Comparison of ENCODE assay signal across 9 cellular contexts in the genomic region with DNA sequence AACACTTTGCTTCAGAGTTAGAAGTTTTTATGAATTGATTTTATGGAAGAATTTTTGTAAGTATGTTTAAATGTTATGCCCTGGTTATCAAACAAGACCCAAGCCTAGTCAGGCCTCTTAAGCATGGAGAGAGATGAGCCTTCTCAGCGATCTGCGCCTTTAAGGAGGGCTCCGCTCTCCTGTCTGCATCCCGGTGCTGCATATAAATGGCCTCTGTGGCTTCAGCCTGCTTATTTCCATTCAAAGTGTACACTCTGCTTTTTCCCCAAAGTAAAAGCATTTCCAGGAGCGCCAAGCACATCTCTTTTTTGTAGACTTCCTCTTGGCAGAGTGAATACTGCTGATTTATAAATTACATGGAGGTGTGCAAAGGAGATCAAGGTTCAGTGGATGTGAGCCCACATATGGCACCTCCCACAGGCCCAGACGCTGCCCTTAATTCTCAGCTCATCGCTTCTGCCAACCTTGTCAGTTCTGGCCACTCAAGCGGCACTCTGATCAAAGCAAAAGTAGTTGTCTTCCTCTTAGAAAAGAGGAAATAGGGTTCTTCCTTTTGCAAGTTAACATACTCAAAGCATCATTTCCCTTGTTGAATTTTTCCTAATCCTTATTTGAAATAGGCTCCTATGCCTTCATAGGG.
DNase-seq lines count a peak whose midpoint lies in the region; ATAC-seq and TF ChIP-seq lines count a peak whose summit lies in the region.
"Had no signal": no experiment of that assay in that cellular context is flagged by ENCODE, and none has a peak within 500 bp of the region (broad histone marks: within the 10 kb centered on the region; RNA-seq: fewer than 3 reads in every experiment).

No MANE protein-coding gene starts in this region.

- H3K27me3 ChIP-seq in gastroesophageal sphincter (peaks cover 23% of the 10 kb centered on the region), GM23248 (replicated peaks; ENCODE audit: insufficient read depth) (no peaks in the 10 kb centered on the region; the same call in 1 of the 2 replicates), endodermal cell (ENCODE audit: control insufficient read depth, insufficient read depth, low read length, poor library complexity, severe bottlenecking) (no peaks in the 10 kb centered on the region)

- H3K27ac ChIP-seq in gastroesophageal sphincter, result no peak overlapping the region
- no peak overlapping the region for H3K27ac ChIP-seq in GM23248
- H3K27ac ChIP-seq in endodermal cell (ENCODE audit: low read depth, low read length), result no peak overlapping the region

- peak overlapping the region; percentile 40 for H3K27ac Mint-ChIP-seq in activated T-helper 2 cell treated with anti-CD3 and anti-CD28 coated beads, Interferon-gamma antibody, Interleukin-2, Interleukin-4, amounts not matched to agents 10 μg/mL and 5 μg/mL and 100 μg/mL, durations not matched to agents 14 hours and 24 hours and 36 hours
- no peak overlapping the region for H3K27ac Mint-ChIP-seq in endodermal cell

- no peaks in the 10 kb centered on the region for H3K27me3 Mint-ChIP-seq in activated T-helper 2 cell treated with anti-CD3 and anti-CD28 coated beads, Interferon-gamma antibody, Interleukin-2, Interleukin-4, amounts not matched to agents 10 μg/mL and 5 μg/mL and 100 μg/mL, durations not matched to agents 14 hours and 24 hours and 36 hours (ENCODE audit: low read depth)
- peaks cover 13% of the 10 kb centered on the region for H3K27me3 Mint-ChIP-seq in endodermal cell (ENCODE audit: insufficient read depth)

- peaks cover 67% of the 10 kb centered on the region for H3K4me1 Mint-ChIP-seq in activated T-helper 2 cell treated with anti-CD3 and anti-CD28 coated beads, Interferon-gamma antibody, Interleukin-2, Interleukin-4, amounts not matched to agents 10 μg/mL and 5 μg/mL and 100 μg/mL, durations not matched to agents 14 hours and 24 hours and 36 hours (ENCODE audit: low read depth)
- H3K4me1 Mint-ChIP-seq in endodermal cell, result peaks cover 22% of the 10 kb centered on the region

- peak; percentile 63 for DNase-seq in Ammon's horn (ENCODE audit: low spot score)
- DNase-seq in activated T-helper 2 cell treated with anti-CD3 and anti-CD28 coated beads, Interferon-gamma antibody, Interleukin-2, Interleukin-4, amounts not matched to agents 10 μg/mL and 5 μg/mL and 100 μg/mL, durations not matched to agents 14 hours and 24 hours and 36 hours (ENCODE audit: low spot score), result no peak
- DNase-seq in GM23248, result no peak
- no peak for DNase-seq in endodermal cell
- DNase-seq in KG1 (lab: John Stamatoyannopoulos, UW), result no peak

- no peak overlapping the region for H3K4me3 Mint-ChIP-seq in activated T-helper 2 cell treated with anti-CD3 and anti-CD28 coated beads, Interferon-gamma antibody, Interleukin-2, Interleukin-4, amounts not matched to agents 10 μg/mL and 5 μg/mL and 100 μg/mL, durations not matched to agents 14 hours and 24 hours and 36 hours (ENCODE audit: low read depth)
- H3K4me3 Mint-ChIP-seq in endodermal cell, result no peak overlapping the region

- no peak for TF ChIP-seq EP300 in gastroesophageal sphincter (IDR thresholded peaks at IDR 0.05)

- no peak for TF ChIP-seq CTCF in gastroesophageal sphincter (IDR thresholded peaks at IDR 0.05)
- no peak for TF ChIP-seq CTCF in endodermal cell (conservative IDR thresholded peaks at IDR 0.05)

- no peak for TF ChIP-seq POLR2A in gastroesophageal sphincter (IDR thresholded peaks at IDR 0.05)

- no peaks in the 10 kb centered on the region for H3K36me3 Mint-ChIP-seq in activated T-helper 2 cell treated with anti-CD3 and anti-CD28 coated beads, Interferon-gamma antibody, Interleukin-2, Interleukin-4, amounts not matched to agents 10 μg/mL and 5 μg/mL and 100 μg/mL, durations not matched to agents 14 hours and 24 hours and 36 hours (ENCODE audit: low read depth)
- no peaks in the 10 kb centered on the region for H3K36me3 Mint-ChIP-seq in endodermal cell (ENCODE audit: low read depth)

- WGBS in gastroesophageal sphincter (ENCODE audit: low coverage in 1 of 2), 2 donors, result 57 to 72% methylated on average over 5 to 7 of the region's 8 CpGs
- 36 to 37% methylated on average over 8 of the region's 8 CpGs for WGBS in GM23248 (ENCODE audit: low coverage in 1 of 2, low lambda C conversion rate in 2 of 2, missing lambda C conversion rate in 2 of 2), 2 experiments
- 81% methylated on average over 5 to 8 of the region's 8 CpGs for WGBS in endodermal cell (ENCODE audit: insufficient coverage in 1 of 2, insufficient read length in 1 of 2), 2 experiments

- intact Hi-C loops in activated T-helper 2 cell treated with anti-CD3 and anti-CD28 coated beads, Interferon-gamma antibody, Interleukin-2, Interleukin-4, amounts not matched to agents 10 μg/mL and 5 μg/mL and 100 μg/mL, durations not matched to agents 14 hours and 24 hours and 36 hours (cut with micrococcal nuclease), result loop anchor here (5.0 to 10.0 kb wide), 2 partner anchors 64 to 296 kb away; no protein-coding TSS in a partner anchor

- H3K4me1 ChIP-seq in gastroesophageal sphincter, result peaks cover 0 to 6% (median 0%) of the 10 kb centered on the region in 3 donors
- no peaks in the 10 kb centered on the region for H3K4me1 ChIP-seq in GM23248 (ENCODE audit: insufficient read depth)
- peaks cover 11% of the 10 kb centered on the region for H3K4me1 ChIP-seq in endodermal cell (ENCODE audit: control insufficient read depth, insufficient read depth, low read length)

- no peaks in the 10 kb centered on the region for H3K79me2 ChIP-seq in GM23248 (ENCODE audit: insufficient read depth)

- no peak overlapping the region for H3K4me2 ChIP-seq in GM23248 (ENCODE audit: unreplicated experiment)

- H3K36me3 ChIP-seq in gastroesophageal sphincter (no peaks in the 10 kb centered on the region), GM23248 (ENCODE audit: low read depth) (no peaks in the 10 kb centered on the region), endodermal cell (ENCODE audit: control insufficient read depth, insufficient read depth, low read length) (no peaks in the 10 kb centered on the region)

- in situ Hi-C loops in GM23248 (cut with MboI), result no loop called here

- H3F3A ChIP-seq in GM23248 (ENCODE audit: insufficient read depth), result no peaks in the 10 kb centered on the region

- no peak overlapping the region for H3K4me3 ChIP-seq in gastroesophageal sphincter
- no peak overlapping the region for H3K4me3 ChIP-seq in GM23248
- no peak overlapping the region for H3K4me3 ChIP-seq in endodermal cell (ENCODE audit: low read length)

- H2AFZ ChIP-seq in GM23248, result no peak overlapping the region

- H3K9ac ChIP-seq in GM23248 (no peak overlapping the region), endodermal cell (ENCODE audit: extremely low read depth, low read length, poor library complexity, severe bottlenecking) (no peak overlapping the region)

- ATAC-seq in GM18907 (IDR thresholded peaks at IDR 0.05; ENCODE audit: unreplicated experiment) (peak; percentile 64), HG03175 (IDR thresholded peaks at IDR 0.05; ENCODE audit: unreplicated experiment) (peak; percentile 59), gastroesophageal sphincter (no peak)
- ATAC-seq: Panc1 had no signal

- H3K9me2 ChIP-seq in GM23248 (ENCODE audit: insufficient read depth), result no peaks in the 10 kb centered on the region

- H4K20me1 ChIP-seq in GM23248 (ENCODE audit: insufficient read depth), result no peaks in the 10 kb centered on the region

- H3K9me3 Mint-ChIP-seq in activated T-helper 2 cell treated with anti-CD3 and anti-CD28 coated beads, Interferon-gamma antibody, Interleukin-2, Interleukin-4, amounts not matched to agents 10 μg/mL and 5 μg/mL and 100 μg/mL, durations not matched to agents 14 hours and 24 hours and 36 hours, result no peaks in the 10 kb centered on the region
- no peaks in the 10 kb centered on the region for H3K9me3 Mint-ChIP-seq in endodermal cell

- H3K9me3 ChIP-seq in gastroesophageal sphincter (no peaks in the 10 kb centered on the region), GM23248 (ENCODE audit: low read depth) (no peaks in the 10 kb centered on the region), endodermal cell (ENCODE audit: control insufficient read depth, low read length) (peaks cover 7% of the 10 kb centered on the region)
